ENCODE assay signal across 7 cellular contexts in the genomic region with DNA sequence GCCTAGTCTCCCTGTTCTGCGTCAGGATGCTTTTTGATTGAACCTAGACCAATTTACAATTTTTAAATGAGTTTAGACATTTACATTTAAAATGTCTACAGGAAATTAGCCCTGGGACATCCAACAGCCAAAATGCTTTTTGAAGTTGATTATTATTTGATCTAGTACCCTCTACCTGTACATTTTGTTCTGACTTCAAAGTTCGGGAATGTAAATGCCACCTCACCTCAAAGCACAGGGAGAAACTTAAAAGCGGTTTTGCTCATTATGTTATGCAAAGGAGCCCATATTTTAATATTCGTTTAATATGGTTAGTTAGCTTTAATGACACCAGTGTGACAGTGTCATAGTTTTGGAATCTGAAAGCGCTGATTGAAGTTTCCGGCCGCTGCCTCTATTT.
"Had no signal": no experiment of that assay in that cellular context is flagged by ENCODE, and none has a peak within 500 bp of the region (broad histone marks: within the 10 kb centered on the region; RNA-seq: fewer than 3 reads in every experiment).

No MANE protein-coding gene starts in this region.

- ATAC-seq: HepG2, K562 had no signal

- H3K4me3 ChIP-seq: K562 had no signal

- H3K27ac Mint-ChIP-seq: IgD-negative memory B cell had no signal

- H3K4me3 Mint-ChIP-seq: IgD-negative memory B cell had no signal

- DNase-seq: IMR-90, KBM-7, KG1 had no signal

- H3K27ac ChIP-seq: HL-60 had no signal
